ENCODE assay signal across 8 cellular contexts in genomic region chr7:129434846-129435318, GRCh38. TPM values are rescaled to one million over a fixed set of nuclear protein-coding genes. Genes with fewer than 3 reads are reported as not detected.
DNase-seq lines count a peak whose midpoint lies in the region; ATAC-seq and TF ChIP-seq lines count a peak whose summit lies in the region.

No MANE protein-coding gene starts in this region.

- H3K36me3 ChIP-seq in RWPE2 (ENCODE audit: low read depth) (no peaks in the 10 kb centered on the region), ectodermal cell (ENCODE audit: control insufficient read depth, insufficient read depth, low read length) (no peaks in the 10 kb centered on the region), mucosa of descending colon (ENCODE audit: low read depth) (no peaks in the 10 kb centered on the region)

- peak overlapping the region; percentile 3 for H3K27ac ChIP-seq in RWPE2 (ENCODE audit: poor library complexity, severe bottlenecking)
- peak overlapping the region; percentile 47 for H3K27ac ChIP-seq in ectodermal cell (ENCODE audit: insufficient read depth, low read depth, low read length, poor library complexity, severe bottlenecking)

- H3K27me3 ChIP-seq in RWPE2 (ENCODE audit: insufficient read depth, poor library complexity, severe bottlenecking) (no peaks in the 10 kb centered on the region), ectodermal cell (ENCODE audit: control insufficient read depth, insufficient read depth, low read length, poor library complexity, severe bottlenecking) (peaks cover 22% of the 10 kb centered on the region)

- WGBS in ectodermal cell, 2 experiments: 0 to 1% methylated on average over 23 to 25 of the region's 25 CpGs

- peaks cover 28% of the 10 kb centered on the region for H3K4me1 ChIP-seq in RWPE2 (ENCODE audit: insufficient read depth, poor library complexity, severe bottlenecking)
- H3K4me1 ChIP-seq in ectodermal cell (ENCODE audit: control insufficient read depth, insufficient read depth, low read length): peaks cover 12% of the 10 kb centered on the region
- H3K4me1 ChIP-seq in mucosa of descending colon (ENCODE audit: low read depth): peaks cover 11% of the 10 kb centered on the region

- H3K9me3 ChIP-seq in RWPE2 (ENCODE audit: severe bottlenecking): no peaks in the 10 kb centered on the region
- no peaks in the 10 kb centered on the region for H3K9me3 ChIP-seq in ectodermal cell (ENCODE audit: control insufficient read depth, low read length)
- H3K9me3 ChIP-seq in mucosa of descending colon: no peaks in the 10 kb centered on the region

- DNase-seq in Right ventricle myocardium inferior (ENCODE audit: missing footprints) (no peak), cardiac septum (ENCODE audit: low spot score) (no peak), RWPE2 (ENCODE audit: low spot score) (no peak), mucosa of descending colon (peak; percentile 7 to 45 (median 31))
- DNase-seq in activated CD4-positive, alpha-beta T cell treated with anti-CD3 and anti-CD28 coated beads for 1 hour: no peak

- H3K4me3 ChIP-seq in RWPE2 (ENCODE audit: severe bottlenecking) (peak overlapping the region; percentile 68), ectodermal cell (ENCODE audit: insufficient read depth, low read depth, low read length) (peak overlapping the region; percentile 84), mucosa of descending colon (peak overlapping the region; percentile 44)

- TF ChIP-seq CTCF in RWPE2 (IDR thresholded peaks at IDR 0.05; ENCODE audit: poor library complexity, severe bottlenecking) (no peak), mucosa of descending colon (IDR thresholded peaks at IDR 0.05) (no peak)

- intact Hi-C loops in Right ventricle myocardium inferior (cut with DNase I) (loop anchor here (5.0 kb wide), 1 partner anchor 37 kb away; no protein-coding TSS in a partner anchor), cardiac septum (cut with DNase I) (no loop called here), mucosa of descending colon (cut with DNase I, micrococcal nuclease) (no loop called here)

- ATAC-seq in Right ventricle myocardium inferior (peak; percentile 32), RWPE2 (ENCODE audit: low read depth) (peak; percentile 18; the same call in 1 of the 3 replicates), mucosa of descending colon (peak; percentile 2), HG03280 (IDR thresholded peaks at IDR 0.05; ENCODE audit: unreplicated experiment) (no peak), HG03139 (IDR thresholded peaks at IDR 0.05; ENCODE audit: unreplicated experiment) (no peak)

RNA-seq across cellular contexts. Expression of gene STRIP2, which starts 0.7 kb away (rescaled TPM):
- 22.0 TPM for total RNA-seq in Right ventricle myocardium inferior
- 20.4 TPM for total RNA-seq in cardiac septum
- 10.5 TPM for polyA plus RNA-seq in ectodermal cell (2013, experiment 1 of 4)
- 12.0 TPM for polyA plus RNA-seq in ectodermal cell (2013, experiment 2 of 4)
- 8.9 TPM for polyA plus RNA-seq in ectodermal cell (2013, experiment 3 of 4)
- polyA plus RNA-seq in ectodermal cell (2013, experiment 4 of 4): 10.3 TPM
- 1 to 10 TPM in 2 of 3 donors, under 1 TPM in 1; 0.09 to 1.3 (median 1.3) TPM for total RNA-seq in mucosa of descending colon

Comparison
In these comparisons a context has a peak if more than half of its experiments do, and no peak if none do; other contexts are left out.
1. ATAC-seq: peak in Right ventricle myocardium inferior (single experiment), RWPE2 (single experiment) and mucosa of descending colon (single experiment); none in HG03280 (single experiment) and HG03139 (single experiment).
2. DNase-seq: peak in mucosa of descending colon (3 of 3); none in Right ventricle myocardium inferior (single experiment), cardiac septum (single experiment), RWPE2 (single experiment) and activated CD4-positive, alpha-beta T cell treated with anti-CD3 and anti-CD28 coated beads for 1 hour (single experiment).
3. Peak in every context shown above with its lines, with median percentiles within 50 percentile points of each other: H3K4me3 ChIP-seq.